Comparison of ENCODE assay signal across 10 cellular contexts in the genomic region with DNA sequence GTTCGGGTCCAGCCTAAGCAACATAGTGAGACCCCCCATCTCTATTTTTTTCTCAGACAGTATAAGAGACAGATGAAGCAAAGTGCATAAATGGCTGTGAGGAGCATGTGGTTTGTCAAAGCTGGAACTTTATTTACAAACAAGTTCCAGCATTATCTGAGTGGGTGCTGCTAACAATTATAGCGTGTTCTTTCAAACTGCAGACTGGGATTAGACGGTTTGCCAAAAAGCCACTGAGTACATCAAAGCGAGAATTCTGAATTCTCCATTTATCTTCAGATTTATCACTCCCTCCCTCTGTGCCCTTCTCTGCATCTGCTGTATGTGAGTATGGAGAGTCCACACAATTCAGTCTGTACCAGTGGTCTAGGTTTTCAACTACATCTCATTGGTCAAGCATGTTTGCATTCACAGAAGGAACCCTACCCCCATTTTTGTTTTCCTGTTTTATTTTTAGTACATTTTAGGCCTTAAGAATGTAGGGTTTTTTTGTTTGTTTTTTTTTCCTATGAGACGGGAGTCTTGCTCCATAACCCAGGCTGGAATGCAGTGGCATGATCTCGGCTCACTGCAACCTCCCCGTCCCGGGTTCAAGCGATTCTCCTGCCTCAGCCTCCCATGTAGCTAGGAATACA. TPM values are rescaled to one million over a fixed set of nuclear protein-coding genes. Genes with fewer than 3 reads are reported as not detected.
DNase-seq lines count a peak whose midpoint lies in the region; ATAC-seq and TF ChIP-seq lines count a peak whose summit lies in the region.
"Had no signal": no experiment of that assay in that cellular context is flagged by ENCODE, and none has a peak within 500 bp of the region (broad histone marks: within the 10 kb centered on the region; RNA-seq: fewer than 3 reads in every experiment).

No MANE protein-coding gene starts in this region.

- H3K4me3 ChIP-seq in ACC112 (ENCODE audit: low read depth, low read length) (peak overlapping the region; percentile 63), IMR-90 (ENCODE audit: insufficient read depth, low read depth, low read length) (peak overlapping the region; percentile 18; the same call in 1 of the 2 replicates), duodenal mucosa (ENCODE audit: low read depth in 1 of 2, low read length in 2 of 2) (peak overlapping the region; percentile 28 to 45)
- H3K4me3 ChIP-seq: pancreas had no signal

- no peak for TF ChIP-seq RAD21 in IMR-90 (IDR thresholded peaks at IDR 0.05; ENCODE audit: low read length)

- H3K36me3 ChIP-seq in ACC112 (ENCODE audit: insufficient read depth, low read length) = no peaks in the 10 kb centered on the region
- H3K36me3 ChIP-seq in IMR-90 (ENCODE audit: control insufficient read depth, insufficient read depth, low read length) = no peaks in the 10 kb centered on the region
- no peaks in the 10 kb centered on the region for H3K36me3 ChIP-seq in duodenal mucosa (ENCODE audit: control insufficient read depth in 1 of 2, insufficient read depth in 2 of 2, low read length in 2 of 2)
- H3K36me3 ChIP-seq: pancreas had no signal

- ATAC-seq in IMR-90 (ENCODE audit: low read depth) = peak; percentile 57
- no peak for ATAC-seq in naive thymus-derived CD8-positive, alpha-beta T cell
- ATAC-seq in GM19324 (IDR thresholded peaks at IDR 0.05; ENCODE audit: low FRiP score, unreplicated experiment) = no peak
- ATAC-seq in GM19395 (IDR thresholded peaks at IDR 0.05; ENCODE audit: unreplicated experiment) = no peak

- POLR2A ChIA-PET in IMR-90 (lab: Charles Lee; ENCODE audit: unreplicated experiment) = interaction anchor here (0.6 to 0.7 kb wide), 2 partner anchors 151 to 231 kb away, joined by 4 to 8 read pairs; no protein-coding TSS in a partner anchor
- POLR2A ChIA-PET in naive thymus-derived CD8-positive, alpha-beta T cell (lab: Charles Lee) = interaction anchor here (0.9 to 1.2 kb wide), 3 partner anchors 80 to 158 kb away, joined by 3 to 4 read pairs (median 3); no protein-coding TSS in a partner anchor

- peaks cover 0 to 3% of the 10 kb centered on the region in 2 experiments; a peak in 1 of 4 replicates for H3K79me1 ChIP-seq in IMR-90 (ENCODE audit: low read depth in 1 of 2, low read length in 2 of 2)

- H3K14ac ChIP-seq in IMR-90 (replicated peaks; ENCODE audit: low read depth, low read length) = peak overlapping the region; percentile 93

- peak overlapping the region; percentile 92 for H2AFZ ChIP-seq in ACC112 (ENCODE audit: low read length, unreplicated experiment)
- H2AFZ ChIP-seq in IMR-90 (replicated peaks; ENCODE audit: low read length, poor library complexity) = peak overlapping the region; percentile 84

- no peaks in the 10 kb centered on the region for H3K27me3 Mint-ChIP-seq in naive thymus-derived CD8-positive, alpha-beta T cell

- dilution Hi-C loops in IMR-90 (cut with HindIII; ENCODE audit: low sequenced_read_pairs, unreplicated experiment) = no loop called here

- H3K23ac ChIP-seq in IMR-90 (ENCODE audit: low read depth, low read length) = peak overlapping the region; percentile 75; the same call in 1 of the 2 replicates

- intact Hi-C loops in IMR-90 (cut with micrococcal nuclease) = no loop called here

- no peak for TF ChIP-seq CTCF in IMR-90 (conservative IDR thresholded peaks at IDR 0.05; ENCODE audit: low read depth, low read length)

- no peaks in the 10 kb centered on the region for H3K27me3 ChIP-seq in ACC112 (ENCODE audit: insufficient read depth, low read length)
- no peaks in the 10 kb centered on the region for H3K27me3 ChIP-seq in IMR-90 (ENCODE audit: control insufficient read depth, insufficient read depth, low read length)
- peaks cover 0 to 2% of the 10 kb centered on the region in 2 donors for H3K27me3 ChIP-seq in duodenal mucosa (ENCODE audit: control insufficient read depth in 1 of 2, insufficient read depth in 2 of 2, low read length in 2 of 2)
- H3K27me3 ChIP-seq: pancreas had no signal

- peak overlapping the region; percentile 90 for H3K4me2 ChIP-seq in IMR-90 (ENCODE audit: low read depth, low read length)

- H3K79me2 ChIP-seq in ACC112 (ENCODE audit: control insufficient read depth, insufficient read depth, low read length, unreplicated experiment) = no peaks in the 10 kb centered on the region

- H4K5ac ChIP-seq in IMR-90 (ENCODE audit: low read depth, low read length) = peak overlapping the region; percentile 77

- H3K27ac ChIP-seq in ACC112 (ENCODE audit: low read depth, low read length) (peak overlapping the region; percentile 44; the same call in 1 of the 2 replicates), IMR-90 (ENCODE audit: insufficient read depth, low read length) (peak overlapping the region; percentile 54; the same call in 1 of the 2 replicates), duodenal mucosa (ENCODE audit: low read depth, low read length) (peak overlapping the region; percentile 73)
- H3K27ac ChIP-seq: epithelial cell of prostate had no signal

- peak overlapping the region; percentile 84 for H3K4ac ChIP-seq in IMR-90 (ENCODE audit: low read depth, low read length)

- no peaks in the 10 kb centered on the region for H3K9me3 Mint-ChIP-seq in naive thymus-derived CD8-positive, alpha-beta T cell

- peak overlapping the region; percentile 94 for H2AK9ac ChIP-seq in IMR-90 (replicated peaks; ENCODE audit: low read depth, low read length, poor library complexity)

- H4K91ac ChIP-seq in IMR-90 (ENCODE audit: insufficient read depth, low read depth, low read length) = 0 out of 2 replicates have a peak overlapping the region, but pooled peaks have one; percentile 12

- peak overlapping the region; percentile 28; the same call in 1 of the 3 replicates for H2BK15ac ChIP-seq in IMR-90 (ENCODE audit: low read depth, low read length)

- H3K27ac Mint-ChIP-seq in naive thymus-derived CD8-positive, alpha-beta T cell = peak overlapping the region; percentile 53 to 98 (median 90)

- no peaks in the 10 kb centered on the region for H4K20me1 ChIP-seq in IMR-90 (ENCODE audit: insufficient read depth, low read length)

- H3K4me1 ChIP-seq in ACC112 (ENCODE audit: control insufficient read depth, insufficient read depth, low read length, unreplicated experiment) = peaks cover 25% of the 10 kb centered on the region
- peaks cover 12% of the 10 kb centered on the region for H3K4me1 ChIP-seq in IMR-90 (ENCODE audit: control insufficient read depth, insufficient read depth, low read length)
- H3K4me1 ChIP-seq in duodenal mucosa (ENCODE audit: control insufficient read depth in 1 of 2, insufficient read depth in 2 of 2, low read length in 2 of 2) = peaks cover 8% of the 10 kb centered on the region in 2 donors

- H2AK5ac ChIP-seq in IMR-90 (ENCODE audit: low read depth, low read length) = peak overlapping the region; percentile 15; the same call in 1 of the 2 replicates

- H4K8ac ChIP-seq in IMR-90 (ENCODE audit: low read depth in 2 of 2, low read length in 2 of 2) = peak overlapping the region in 1 of 2 experiments; percentile 81; a peak in 2 of 4 replicates

- no peaks in the 10 kb centered on the region for H3K36me3 Mint-ChIP-seq in naive thymus-derived CD8-positive, alpha-beta T cell

- peaks cover 5 to 21% (median 15%) of the 10 kb centered on the region in 4 donors for H3K4me1 Mint-ChIP-seq in naive thymus-derived CD8-positive, alpha-beta T cell

- peak overlapping the region; percentile 44; the same call in 1 of the 2 replicates for H3K18ac ChIP-seq in IMR-90 (ENCODE audit: low read depth, low read length)

- H3K56ac ChIP-seq in IMR-90 (ENCODE audit: extremely low read depth, insufficient read depth, low read length) = no peak overlapping the region

- in situ Hi-C loops in IMR-90 (cut with MboI; ENCODE audit: low sequenced_read_pairs) = loop anchor here (5.0 to 10.0 kb wide), 2 partner anchors 208 to 311 kb away; a partner anchor contains a TSS

- peak overlapping the region; percentile 91; the same call in 1 of the 2 replicates for H2BK120ac ChIP-seq in IMR-90 (ENCODE audit: low read depth, low read length)

- CTCF ChIA-PET in IMR-90 (lab: Yijun Ruan, JAX) = interaction anchor here (0.7 to 4.8 kb wide), 3 partner anchors 24 to 308 kb away, joined by 8 to 38 read pairs (median 18); no protein-coding TSS in a partner anchor

- WGBS in IMR-90 (ENCODE audit: extremely low coverage in 2 of 2, insufficient read length in 1 of 2), 2 experiments = no CpG with 5 or more reads among the region's 9 CpGs

- H2BK5ac ChIP-seq in IMR-90 (ENCODE audit: low read depth, low read length, poor library complexity, severe bottlenecking) = peak overlapping the region; percentile 70

- H2BK20ac ChIP-seq in IMR-90 (ENCODE audit: low read depth, low read length) = peak overlapping the region; percentile 69; the same call in 1 of the 2 replicates

- 0 out of 2 replicates have a peak, but pooled peaks cover 11% of the 10 kb centered on the region for H3K9me1 ChIP-seq in IMR-90 (ENCODE audit: insufficient read depth, low read length)

- H3K9ac ChIP-seq in IMR-90 (ENCODE audit: low read depth, low read length) = no peak overlapping the region; the same call in 1 of the 2 replicates
- H3K9ac ChIP-seq in duodenal mucosa (ENCODE audit: low read depth in 1 of 2, low read length in 2 of 2) = peak overlapping the region; percentile 6 to 45

- TF ChIP-seq POLR2A in IMR-90 (IDR thresholded peaks at IDR 0.05; ENCODE audit: low read depth, low read length) = no peak

- no TSS peak for BruUV-seq in IMR-90 (replicated peaks; lab: Mats Ljungman, UMichigan)

- H3K9me3 ChIP-seq in IMR-90 (ENCODE audit: control insufficient read depth, insufficient read depth, low read length) (no peaks in the 10 kb centered on the region), duodenal mucosa (ENCODE audit: control insufficient read depth in 1 of 2, low read length in 2 of 2) (no peaks in the 10 kb centered on the region)
- H3K9me3 ChIP-seq: pancreas had no signal

- peak overlapping the region; percentile 77 to 97 (median 86) for H3K4me3 Mint-ChIP-seq in naive thymus-derived CD8-positive, alpha-beta T cell

- DNase-seq in IMR-90 (peak; percentile 47), NCI-H2227 treated with DMSO at 0.1 percent for 48 hours (lab: John Stamatoyannopoulos, UW) (no peak), NCI-H1694 treated with DMSO at 0.1 percent for 48 hours (lab: John Stamatoyannopoulos, UW) (no peak)
- no peak for DNase-seq in naive thymus-derived CD8-positive, alpha-beta T cell

TF ChIP-seq in IMR-90, 13 proteins besides CTCF, POLR2A, EP300 and RAD21 (continues in another document):
- TF ChIP-seq RCOR1 (IDR thresholded peaks at IDR 0.05; ENCODE audit: insufficient replicate concordance, low read length) = no peak
- no peak for TF ChIP-seq MAFK (IDR thresholded peaks at IDR 0.05; ENCODE audit: low read depth, low read length)
- no peak for TF ChIP-seq SMC3 (IDR thresholded peaks at IDR 0.05; ENCODE audit: low read depth, low read length)
- TF ChIP-seq CEBPB (IDR thresholded peaks at IDR 0.05; ENCODE audit: low read depth, low read length) = peak; percentile 53; the same call in 1 of the 2 replicates
- TF ChIP-seq BHLHE40 (IDR thresholded peaks at IDR 0.05; ENCODE audit: low read depth, low read length) = no peak

RNA-seq across cellular contexts. Expression of a gene that starts 18.1 kb away (rescaled TPM):
- total RNA-seq in IMR-90 (2012; rRNA removed) = 23.8 and 26.9 TPM in 2 replicates
- polyA plus RNA-seq in IMR-90 (2012; rRNA removed) = 17.7 and 18.6 TPM in 2 replicates
- polyA plus RNA-seq in IMR-90 (2012; cell fraction: cytosol; rRNA removed) = 8.4 and 8.8 TPM in 2 replicates
- 22.9 and 29.8 TPM in 2 replicates for polyA plus RNA-seq in IMR-90 (2012; cell fraction: nucleus; rRNA removed; ENCODE audit: low replicate concordance)
- 10 to 100 TPM; 27.9 to 28.2 TPM for total RNA-seq in naive thymus-derived CD8-positive, alpha-beta T cell
- polyA plus RNA-seq in naive thymus-derived CD8-positive, alpha-beta T cell = 1 to 10 TPM in 2 of 3 donors, under 1 TPM in 1; 0.73 to 1.8 (median 1.3) TPM
